In genomic region chr3:159252772-159253384, GRCh38 we compare ENCODE assay signal across 8 cellular contexts.
DNase-seq lines count a peak whose midpoint lies in the region; ATAC-seq and TF ChIP-seq lines count a peak whose summit lies in the region.

No MANE protein-coding gene starts in this region.

- in situ Hi-C loops in T47D (cut with HindIII; ENCODE audit: low pct_unique_long_range_greater_than_20kb, low sequenced_read_pairs) = no loop called here

- H3K9me3 ChIP-seq in neuronal stem cell (replicated peaks in 1 of 2; ENCODE audit: control insufficient read depth in 2 of 2, insufficient read depth in 1 of 2, low read depth in 1 of 2, low read length in 2 of 2) = no peaks in the 10 kb centered on the region
- no peaks in the 10 kb centered on the region for H3K9me3 ChIP-seq in CD8-positive, alpha-beta T cell (ENCODE audit: low read length)

- peak; percentile 55 for DNase-seq in AG09309 (ENCODE audit: low read depth)
- peak; percentile 48 for DNase-seq in NCI-H2227 treated with DMSO at 0.1 percent for 48 hours (lab: John Stamatoyannopoulos, UW)
- peak; percentile 30 to 79 for DNase-seq in T47D (ENCODE audit: low read depth in 1 of 2, low spot score in 1 of 2)
- peak; percentile 41 for DNase-seq in neuronal stem cell (ENCODE audit: low spot score)
- no peak for DNase-seq in caudate nucleus (lab: John Stamatoyannopoulos, UW)
- DNase-seq in CD8-positive, alpha-beta T cell = no peak

- no peak overlapping the region for H3K23ac ChIP-seq in neuronal stem cell (ENCODE audit: low read depth, low read length, poor library complexity)

- POLR2A ChIA-PET in CD8-positive, alpha-beta T cell (lab: Charles Lee) = no interaction called here

- no peaks in the 10 kb centered on the region for H3K4me1 ChIP-seq in neuronal stem cell (ENCODE audit: control insufficient read depth in 2 of 2, insufficient read depth in 1 of 2, low read depth in 1 of 2, low read length in 2 of 2)
- no peaks in the 10 kb centered on the region for H3K4me1 ChIP-seq in CD8-positive, alpha-beta T cell (ENCODE audit: insufficient read depth, low read length)

- H3K4me3 ChIP-seq in AG09309 (ENCODE audit: control insufficient read depth, low read depth, low read length) (no peak overlapping the region), neuronal stem cell (ENCODE audit: low read length in 2 of 2) (no peak overlapping the region)
- no peak overlapping the region for H3K4me3 ChIP-seq in CD8-positive, alpha-beta T cell (ENCODE audit: low read depth, low read length)

- H3K9me3 Mint-ChIP-seq in CD8-positive, alpha-beta T cell = peaks cover 14% of the 10 kb centered on the region

- H4K91ac ChIP-seq in neuronal stem cell (ENCODE audit: low read depth, low read length, poor library complexity) = no peak overlapping the region

- CTCF ChIA-PET in CD8-positive, alpha-beta T cell (lab: Charles Lee) = interaction anchor here (0.7 kb wide), 1 partner anchor 105 kb away, joined by 3 read pairs; no protein-coding TSS in a partner anchor

- H2BK15ac ChIP-seq in neuronal stem cell (ENCODE audit: low read length) = no peak overlapping the region

- H2BK12ac ChIP-seq in neuronal stem cell (ENCODE audit: low read length) = no peak overlapping the region

- no peak overlapping the region for H2AFZ ChIP-seq in neuronal stem cell (ENCODE audit: low read length)

- no peaks in the 10 kb centered on the region for H3K79me1 ChIP-seq in neuronal stem cell (ENCODE audit: low read depth, low read length)

- TF ChIP-seq CTCF in AG09309 (IDR thresholded peaks at IDR 0.05; ENCODE audit: control insufficient read depth, insufficient read depth, low read depth, low read length, missing control alignments) = peak; percentile 71
- no peak for TF ChIP-seq CTCF in CD8-positive, alpha-beta T cell (IDR thresholded peaks at IDR 0.05)

- no peaks in the 10 kb centered on the region for H3K27me3 ChIP-seq in neuronal stem cell (ENCODE audit: control insufficient read depth in 3 of 3, insufficient read depth in 3 of 3, low read depth in 1 of 3, low read length in 3 of 3)
- H3K27me3 ChIP-seq in CD8-positive, alpha-beta T cell (ENCODE audit: insufficient read depth, low read length) = no peaks in the 10 kb centered on the region

- H3K9ac ChIP-seq in neuronal stem cell (ENCODE audit: low read depth, low read length, poor library complexity) = no peak overlapping the region

- no peak overlapping the region for H2AK5ac ChIP-seq in neuronal stem cell (ENCODE audit: low read depth, low read length)

- H3K27ac ChIP-seq in neuronal stem cell (replicated peaks; ENCODE audit: low read length) (no peak overlapping the region), caudate nucleus (ENCODE audit: low read depth, low read length) (no peak overlapping the region)
- H3K27ac ChIP-seq in CD8-positive, alpha-beta T cell (ENCODE audit: low read depth, low read length) = no peak overlapping the region

- ATAC-seq in GM21619 (IDR thresholded peaks at IDR 0.05; ENCODE audit: unreplicated experiment) (peak; percentile 56), HG03108 (IDR thresholded peaks at IDR 0.05; ENCODE audit: unreplicated experiment) (no peak)
- ATAC-seq in CD8-positive, alpha-beta T cell = no peak

- no peak overlapping the region for H2BK5ac ChIP-seq in neuronal stem cell (ENCODE audit: low read length)

- no CpG with 5 or more reads among the region's 2 CpGs for WGBS in neuronal stem cell (ENCODE audit: extremely low coverage in 2 of 2, insufficient read length in 2 of 2, insufficient replicate concordance in 1 of 2), 2 donors

- H3K4ac ChIP-seq in neuronal stem cell (ENCODE audit: low read length) = no peak overlapping the region

- H2BK120ac ChIP-seq in neuronal stem cell (ENCODE audit: low read depth, low read length) = no peak overlapping the region

- no peak overlapping the region for H3K4me3 Mint-ChIP-seq in CD8-positive, alpha-beta T cell

- H3K4me1 Mint-ChIP-seq in CD8-positive, alpha-beta T cell (ENCODE audit: low read depth) = no peaks in the 10 kb centered on the region

- H3K36me3 ChIP-seq in neuronal stem cell (replicated peaks in 1 of 2; ENCODE audit: control insufficient read depth in 2 of 2, insufficient read depth in 2 of 2, low read length in 2 of 2) = no peaks in the 10 kb centered on the region
- no peaks in the 10 kb centered on the region for H3K36me3 ChIP-seq in CD8-positive, alpha-beta T cell (ENCODE audit: insufficient read depth, low read length)

- H3K14ac ChIP-seq in neuronal stem cell (ENCODE audit: low read length) = no peak overlapping the region

- H3K18ac ChIP-seq in neuronal stem cell (ENCODE audit: low read length) = no peak overlapping the region

- H3K27me3 Mint-ChIP-seq in CD8-positive, alpha-beta T cell (ENCODE audit: low read depth) = peaks cover 4% of the 10 kb centered on the region

- H3K27ac Mint-ChIP-seq in CD8-positive, alpha-beta T cell = no peak overlapping the region

- no peaks in the 10 kb centered on the region for H3K36me3 Mint-ChIP-seq in CD8-positive, alpha-beta T cell

- intact Hi-C loops in CD8-positive, alpha-beta T cell (cut with DNase I, micrococcal nuclease) = no loop called here

- no peak overlapping the region for H3K4me2 ChIP-seq in neuronal stem cell (ENCODE audit: insufficient read depth, low read length, poor library complexity, severe bottlenecking)

- no peak overlapping the region for H4K8ac ChIP-seq in neuronal stem cell (ENCODE audit: low read depth, low read length)

Comparison
In these comparisons a context has a peak if more than half of its experiments do, and no peak if none do; other contexts are left out.
1. DNase-seq: peak in AG09309 (single experiment), NCI-H2227 treated with DMSO at 0.1 percent for 48 hours (single experiment), T47D (2 of 2) and neuronal stem cell (single experiment); none in caudate nucleus (0 of 61) and CD8-positive, alpha-beta T cell (0 of 7).